Comparison of ENCODE assay signal across 8 cellular contexts in the genomic region with DNA sequence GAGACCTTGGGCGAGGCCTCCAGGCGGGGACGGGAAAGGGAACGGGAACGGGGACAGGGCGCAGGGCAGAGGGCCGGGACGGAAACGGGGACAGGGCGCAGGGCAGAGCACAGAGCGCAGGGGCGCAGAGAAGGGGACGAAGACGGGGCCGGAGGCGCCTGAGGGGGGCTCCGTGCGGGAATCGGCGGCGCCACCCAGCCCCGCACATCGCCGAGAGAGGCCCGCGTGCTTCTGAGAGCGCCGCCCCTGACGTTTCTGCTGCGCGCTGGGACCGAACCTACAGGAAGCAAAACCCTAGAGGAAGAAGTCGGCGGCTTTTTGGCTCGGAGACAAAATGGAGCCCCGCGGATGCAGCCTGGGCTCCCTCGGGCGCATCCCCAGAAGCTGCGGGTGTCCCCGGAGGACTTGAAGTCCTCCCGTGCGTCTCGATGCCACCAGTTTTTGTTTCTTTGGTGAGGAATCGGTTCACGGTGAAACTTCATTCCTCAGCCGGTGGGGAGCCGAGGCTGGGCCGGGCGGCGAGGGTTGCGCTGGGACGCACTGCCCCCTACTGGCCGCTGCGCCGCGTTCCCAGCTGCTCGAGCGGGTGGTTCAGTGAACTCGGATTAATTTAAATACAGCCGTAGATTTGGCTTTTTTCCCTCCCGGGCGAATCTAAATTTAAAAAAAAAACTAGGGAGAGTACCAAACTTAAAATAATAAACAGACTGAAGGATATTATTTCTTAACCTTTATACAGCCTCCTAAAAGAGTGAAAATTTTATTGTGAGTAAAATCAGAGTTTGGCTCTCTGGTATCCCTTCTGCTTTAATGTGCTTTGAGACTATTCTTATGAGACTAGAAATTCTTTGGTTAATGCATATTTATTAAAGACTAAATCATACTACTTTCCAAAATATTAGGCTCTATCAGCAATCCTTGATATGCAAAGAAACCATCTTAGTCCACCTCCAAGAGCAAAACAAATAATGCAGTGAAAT.
DNase-seq lines count a peak whose midpoint lies in the region; ATAC-seq and TF ChIP-seq lines count a peak whose summit lies in the region.

No MANE protein-coding gene starts in this region.

- peaks cover 3% of the 10 kb centered on the region; the same call in 1 of the 2 replicates for H3K4me1 ChIP-seq in SJSA1 (replicated peaks)

- H3K36me3 Mint-ChIP-seq in activated naive CD4-positive, alpha-beta T cell treated with anti-CD3 and anti-CD28 coated beads, Interleukin-2, amount 50 U/mL, for 72 hours = no peaks in the 10 kb centered on the region

- H3K27me3 ChIP-seq in HL-60 (ENCODE audit: insufficient read depth, poor library complexity, severe bottlenecking) (peaks cover 14% of the 10 kb centered on the region), SJSA1 (replicated peaks) (no peaks in the 10 kb centered on the region; the same call in 1 of the 2 replicates)

- H3K4me3 ChIP-seq in HL-60 (replicated peaks; ENCODE audit: insufficient read depth, low read length) = peak overlapping the region; percentile 55
- peak overlapping the region; percentile 46 for H3K4me3 ChIP-seq in SJSA1

- H3K9me3 ChIP-seq in SJSA1 (replicated peaks) = no peaks in the 10 kb centered on the region

- no peak overlapping the region for H3K27ac Mint-ChIP-seq in activated naive CD4-positive, alpha-beta T cell treated with anti-CD3 and anti-CD28 coated beads, Interleukin-2, amount 50 U/mL, for 72 hours

- H3K27ac ChIP-seq in HL-60 (replicated peaks) (peak overlapping the region; percentile 28), SJSA1 (peak overlapping the region; percentile 17)

- TF ChIP-seq CTCF in HL-60 (IDR thresholded peaks at IDR 0.05; ENCODE audit: insufficient read depth, low read length) = peak; percentile 66

- DNase-seq in DMS 273 treated with DMSO at 0.1 percent for 48 hours (lab: John Stamatoyannopoulos, UW) = peak; percentile 0
- DNase-seq in HL-60 (ENCODE audit: low read depth in 1 of 2, low spot score in 1 of 2) = peak; percentile 23 to 65
- DNase-seq in SJSA1 (ENCODE audit: low read depth in 1 of 2, low spot score in 2 of 2) = peak; percentile 76 to 92
- peak; percentile 65 to 83 for DNase-seq in activated naive CD4-positive, alpha-beta T cell treated with anti-CD3 and anti-CD28 coated beads, Interleukin-2, amount 50 U/mL, for 72 hours (ENCODE audit: low spot score in 2 of 2)
- DNase-seq in glomerular visceral epithelial cell (ENCODE audit: extremely low spot score) = peak; percentile 71
- peak; percentile 59 for DNase-seq in occipital lobe (lab: John Stamatoyannopoulos, UW)
- peak; percentile 88 for DNase-seq in superior temporal gyrus (ENCODE audit: extremely low spot score)

- ATAC-seq in GM19467 (IDR thresholded peaks at IDR 0.05; ENCODE audit: unreplicated experiment) = peak; percentile 95
- peak; percentile 91 to 95 for ATAC-seq in activated naive CD4-positive, alpha-beta T cell treated with anti-CD3 and anti-CD28 coated beads, Interleukin-2, amount 50 U/mL, for 72 hours

- no peaks in the 10 kb centered on the region for H3K9me3 Mint-ChIP-seq in activated naive CD4-positive, alpha-beta T cell treated with anti-CD3 and anti-CD28 coated beads, Interleukin-2, amount 50 U/mL, for 72 hours

- H3K36me3 ChIP-seq in SJSA1 = no peaks in the 10 kb centered on the region

Comparison
In these comparisons a context has a peak if more than half of its experiments do, and no peak if none do; other contexts are left out.
1. Peak in every context shown above with its lines: DNase-seq, ATAC-seq, H3K4me3 ChIP-seq and H3K27ac ChIP-seq.
2. DNase-seq: peak in every context shown above with its lines; median percentile 88 in superior temporal gyrus; 84 in SJSA1; 74 in activated naive CD4-positive, alpha-beta T cell treated with anti-CD3 and anti-CD28 coated beads, Interleukin-2, amount 50 U/mL, for 72 hours; 71 in glomerular visceral epithelial cell; 59 in occipital lobe; 44 in HL-60; 0 in DMS 273 treated with DMSO at 0.1 percent for 48 hours.